ENCODE assay signal across 21 cellular contexts in the genomic region with DNA sequence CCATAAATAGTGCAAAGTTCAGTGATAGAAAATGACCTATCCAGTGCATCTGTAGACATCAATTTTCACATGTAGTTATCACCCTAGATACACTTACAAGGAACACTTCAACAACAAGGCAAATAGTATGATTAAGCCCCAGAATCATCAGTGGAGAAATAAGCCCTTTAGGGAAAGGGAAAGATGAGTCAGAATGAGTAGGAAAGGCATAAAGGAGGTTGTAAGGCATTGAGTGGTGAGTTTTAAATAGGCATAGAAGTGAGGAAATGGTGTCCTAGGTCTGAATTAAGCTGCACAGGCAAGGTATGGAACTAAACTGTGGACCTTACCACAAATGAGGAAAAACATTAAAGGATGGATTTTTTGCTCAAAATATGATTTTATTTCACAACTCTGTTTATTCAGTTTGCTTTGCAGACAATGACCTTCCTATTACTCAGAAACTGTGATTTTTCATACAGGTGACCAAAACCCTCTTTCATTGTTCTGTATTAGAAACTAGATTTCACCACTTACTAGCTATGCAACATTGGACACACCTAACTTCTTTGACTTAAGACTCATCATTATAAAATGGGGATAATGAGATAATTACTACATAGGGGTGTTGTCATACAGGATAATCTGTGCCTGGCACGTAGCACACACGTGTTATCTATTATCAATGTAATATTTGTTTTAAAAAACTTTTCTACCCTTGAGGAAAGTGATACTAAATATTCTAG. TPM values are rescaled to one million over a fixed set of nuclear protein-coding genes. Genes with fewer than 3 reads are reported as not detected.
A peak's percentile ranks its signal among the peaks of the same experiment; 100 is the strongest.
DNase-seq lines count a peak whose midpoint lies in the region; ATAC-seq and TF ChIP-seq lines count a peak whose summit lies in the region.
"Had no signal": no experiment of that assay in that cellular context is flagged by ENCODE, and none has a peak within 500 bp of the region (broad histone marks: within the 10 kb centered on the region; RNA-seq: fewer than 3 reads in every experiment).

No MANE protein-coding gene starts in this region.

- H3K36me3 ChIP-seq in Karpas-422 (ENCODE audit: insufficient read depth, low read length), result no peaks in the 10 kb centered on the region; the same call in 1 of the 2 replicates
- H3K36me3 ChIP-seq in mammary epithelial cell (ENCODE audit: insufficient read depth, low read length), result no peaks in the 10 kb centered on the region
- H3K36me3 ChIP-seq: adrenal gland, HAP-1, MG63, neutrophil, Peyer's patch had no signal

- H3K4me2 ChIP-seq in Karpas-422 (ENCODE audit: low read depth, low read length, poor library complexity, severe bottlenecking), result no peak overlapping the region
- H3K4me2 ChIP-seq in mammary epithelial cell (ENCODE audit: insufficient read depth, low read depth, low read length), result peak overlapping the region; percentile 32

- H3K9me2 ChIP-seq in Karpas-422 (replicated peaks; ENCODE audit: insufficient read depth, low read length), result no peaks in the 10 kb centered on the region

- DNase-seq in Caki2 (ENCODE audit: low read depth) (peak; percentile 8), Karpas-422 (no peak), mammary epithelial cell (peak; percentile 89), iris pigment epithelial cell (ENCODE audit: low read depth) (peak; percentile 80), germinal center (ENCODE audit: low spot score) (no peak), NCI-H187 (lab: John Stamatoyannopoulos, UW) (no peak)
- no peak for DNase-seq in activated T-cell treated with anti-CD3 and anti-CD28 coated beads, Interleukin-2, amount 50 U/mL, for 72 hours
- DNase-seq: activated T-cell treated with anti-CD3 and anti-CD28 coated beads for 4 hours; adrenal gland; GDM1; MG63; NCI-H187 treated with DMSO at 0.1 percent for 48 hours; NCI-H526; Peyer's patch; retina; stimulated activated CD4-positive, alpha-beta T cell treated with anti-CD3 and anti-CD28 coated beads, Interleukin-1b, Interleukin-23, amount 100 ng/mL, for 48 hours; substantia nigra; SW 1271 had no signal

- no peak for ATAC-seq in GM21723 (IDR thresholded peaks at IDR 0.05; ENCODE audit: unreplicated experiment)
- ATAC-seq in activated T-cell treated with anti-CD3 and anti-CD28 coated beads, Interleukin-2, amount 50 U/mL, for 72 hours (replicated peaks in 1 of 2), result no peak

- no peak overlapping the region for H3K27ac Mint-ChIP-seq in activated T-cell treated with anti-CD3 and anti-CD28 coated beads, Interleukin-2, amount 50 U/mL, for 72 hours

- dilution Hi-C loops in mammary epithelial cell (cut with HindIII; ENCODE audit: low sequenced_read_pairs), result no loop called here

- intact Hi-C loops in mammary epithelial cell (cut with micrococcal nuclease), result no loop called here

- H3K4me1 ChIP-seq in Karpas-422 (ENCODE audit: low read length), result peaks cover 12% of the 10 kb centered on the region
- peaks cover 15% of the 10 kb centered on the region for H3K4me1 ChIP-seq in mammary epithelial cell (ENCODE audit: insufficient read depth, low read length)
- H3K4me1 ChIP-seq: adrenal gland, Peyer's patch had no signal

- H3K9me3 ChIP-seq in Karpas-422 (ENCODE audit: low read length) (no peaks in the 10 kb centered on the region), mammary epithelial cell (replicated peaks; ENCODE audit: insufficient read depth, low read length) (no peaks in the 10 kb centered on the region)
- H3K9me3 ChIP-seq: adrenal gland, HAP-1, MG63, neutrophil, Peyer's patch had no signal

- no peaks in the 10 kb centered on the region for H3K4me1 Mint-ChIP-seq in activated T-cell treated with anti-CD3 and anti-CD28 coated beads, Interleukin-2, amount 50 U/mL, for 72 hours (ENCODE audit: low read depth)

- CTCF ChIA-PET in mammary epithelial cell (lab: Charles Lee; ENCODE audit: low non-redundant PET), result no interaction called here

- no peak overlapping the region for H3K27ac ChIP-seq in Karpas-422 (ENCODE audit: low read length)
- peak overlapping the region; percentile 88 for H3K27ac ChIP-seq in mammary epithelial cell (ENCODE audit: insufficient read depth, low read depth, low read length)
- H3K27ac ChIP-seq: adrenal gland, neutrophil, Peyer's patch had no signal

- H3K9ac ChIP-seq in Karpas-422 (ENCODE audit: low read length) (no peak overlapping the region), mammary epithelial cell (ENCODE audit: insufficient read depth, low read length) (peak overlapping the region; percentile 43)

- H3K36me3 Mint-ChIP-seq in activated T-cell treated with anti-CD3 and anti-CD28 coated beads, Interleukin-2, amount 50 U/mL, for 72 hours (ENCODE audit: insufficient read depth in 2 of 2), result no peaks in the 10 kb centered on the region

- no peaks in the 10 kb centered on the region for H3K27me3 Mint-ChIP-seq in activated T-cell treated with anti-CD3 and anti-CD28 coated beads, Interleukin-2, amount 50 U/mL, for 72 hours (ENCODE audit: low read depth)

- WGBS in mammary epithelial cell (ENCODE audit: low coverage, missing lambda C conversion rate), result 48% methylated on average over 2 of the region's 2 CpGs

- BruUV-seq in mammary epithelial cell (replicated peaks; lab: Mats Ljungman, UMichigan), result no TSS peak

- H3K4me3 ChIP-seq in Karpas-422 (ENCODE audit: low read length) (no peak overlapping the region), mammary epithelial cell (replicated peaks in 1 of 3; ENCODE audit: insufficient read depth in 1 of 3, low read depth in 2 of 3, low read length in 3 of 3) (no peak overlapping the region)
- H3K4me3 ChIP-seq: adrenal gland, HAP-1, MG63, Peyer's patch had no signal

- H3K9me3 Mint-ChIP-seq in activated T-cell treated with anti-CD3 and anti-CD28 coated beads, Interleukin-2, amount 50 U/mL, for 72 hours, result no peaks in the 10 kb centered on the region

- H3K27me3 ChIP-seq in Karpas-422 (ENCODE audit: low read length) (no peaks in the 10 kb centered on the region), mammary epithelial cell (ENCODE audit: insufficient read depth, low read length) (no peaks in the 10 kb centered on the region)
- H3K27me3 ChIP-seq: adrenal gland, MG63, neutrophil, Peyer's patch had no signal

- TF ChIP-seq CTCF in mammary epithelial cell (conservative IDR thresholded peaks at IDR 0.05 in 1 of 2, IDR thresholded peaks at IDR 0.05 in 1 of 2; ENCODE audit: extremely low read depth in 1 of 2, insufficient read depth in 1 of 2, low read depth in 1 of 2, low read length in 2 of 2), result no peak

- H3K4me3 Mint-ChIP-seq in activated T-cell treated with anti-CD3 and anti-CD28 coated beads, Interleukin-2, amount 50 U/mL, for 72 hours, result no peak overlapping the region

- H3K79me2 ChIP-seq in Karpas-422 (ENCODE audit: low read length) (no peaks in the 10 kb centered on the region), mammary epithelial cell (ENCODE audit: insufficient read depth, low read length) (no peaks in the 10 kb centered on the region)

- in situ Hi-C loops in Caki2 (cut with HindIII; ENCODE audit: low pct_unique_long_range_greater_than_20kb, low sequenced_read_pairs) (no loop called here), mammary epithelial cell (cut with MboI; ENCODE audit: low sequenced_read_pairs in 2 of 2) (loop anchor here in 1 of 2 donors (25.0 kb wide), 1 partner anchor 354 kb away; no protein-coding TSS in a partner anchor)

- H2AFZ ChIP-seq in Karpas-422 (ENCODE audit: low read length), result peak overlapping the region; percentile 49
- peak overlapping the region; percentile 37 for H2AFZ ChIP-seq in mammary epithelial cell (ENCODE audit: low read depth, low read length)

- H4K20me1 ChIP-seq in Karpas-422 (ENCODE audit: insufficient read depth, low read depth, low read length), result no peaks in the 10 kb centered on the region
- H4K20me1 ChIP-seq in mammary epithelial cell (ENCODE audit: insufficient read depth, low read length), result no peaks in the 10 kb centered on the region

RNA-seq across cellular contexts. Expression of gene MAP9, which starts 57.0 kb away (rescaled TPM):
- total RNA-seq in Caki2 (2014; rRNA removed; shearing (Covaris generic); ENCODE audit: low replicate concordance), result not detected in 2 replicates
- total RNA-seq in Karpas-422 (2014; rRNA removed; shearing (Covaris generic); ENCODE audit: low replicate concordance), result 16.1 and 57.4 TPM in 2 replicates
- 10 to 100 TPM; 20.0 to 21.8 TPM for total RNA-seq in mammary epithelial cell
- 6.1 TPM for polyA plus RNA-seq in mammary epithelial cell
- polyA minus RNA-seq in mammary epithelial cell, result 8.8 TPM
- 1 to 10 TPM; 8.0 to 9.9 TPM for total RNA-seq in activated T-cell treated with anti-CD3 and anti-CD28 coated beads, Interleukin-2, amount 50 U/mL, for 72 hours

Comparison
In these comparisons a context has a peak if more than half of its experiments do, and no peak if none do; other contexts are left out.
1. DNase-seq: peak in Caki2 (single experiment), mammary epithelial cell (single experiment) and iris pigment epithelial cell (single experiment); none in Karpas-422 (single experiment), germinal center (single experiment), NCI-H187 (0 of 2) and activated T-cell treated with anti-CD3 and anti-CD28 coated beads, Interleukin-2, amount 50 U/mL, for 72 hours (0 of 2).